In genomic region chr13:20272104-20272503, GRCh38 we compare ENCODE assay signal across 34 cellular contexts. TPM values are rescaled to one million over a fixed set of nuclear protein-coding genes. Genes with fewer than 3 reads are reported as not detected.
"Had no signal": no experiment of that assay in that cellular context is flagged by ENCODE, and none has a peak within 500 bp of the region (broad histone marks: within the 10 kb centered on the region; RNA-seq: fewer than 3 reads in every experiment).

No MANE protein-coding gene starts in this region.

- H3K4me1 ChIP-seq: pancreas, prostate gland, right atrium auricular region, spleen, testis, tibial artery, upper lobe of right lung, uterus had no signal

- H3K27ac Mint-ChIP-seq: natural killer cell treated with Interleukin-12 subunit alpha and Interleukin-12 subunit beta and Interleukin-15 and Interleukin-18, amount 100 ng/mL, for 72 hours; stimulated activated memory B cell treated with anti-CD40 and anti-IgM and Interleukin-4, amounts not matched to agents 10 μg/mL and 1 μg/mL and 100 μg/mL, for 72 hours; stimulated activated naive CD8-positive, alpha-beta T cell treated with anti-CD3 and anti-CD28 coated beads, Interleukin-15, amount 100 ng/mL, for 72 hours; type B pancreatic cell had no signal

- H3K27me3 ChIP-seq: right atrium auricular region, testis, transverse colon, upper lobe of right lung, uterus had no signal

- H3K36me3 Mint-ChIP-seq: natural killer cell treated with Interleukin-12 subunit alpha and Interleukin-12 subunit beta and Interleukin-15 and Interleukin-18, amount 100 ng/mL, for 72 hours; stimulated activated memory B cell treated with anti-CD40 and anti-IgM and Interleukin-4, amounts not matched to agents 10 μg/mL and 1 μg/mL and 100 μg/mL, for 72 hours; type B pancreatic cell had no signal

- H3K36me3 ChIP-seq: neutrophil, pancreas, prostate gland, right atrium auricular region, spleen, suprapubic skin, tibial artery, transverse colon, upper lobe of right lung, uterus had no signal

- H3K9me3 Mint-ChIP-seq: natural killer cell treated with Interleukin-12 subunit alpha and Interleukin-12 subunit beta and Interleukin-15 and Interleukin-18, amount 100 ng/mL, for 72 hours; nephron progenitor cell; neural crest cell; stimulated activated naive CD8-positive, alpha-beta T cell treated with anti-CD3 and anti-CD28 coated beads, Interleukin-15, amount 100 ng/mL, for 72 hours; type B pancreatic cell had no signal

- H3K9me3 ChIP-seq: neutrophil, pancreas, prostate gland, right atrium auricular region, suprapubic skin, testis, transverse colon, upper lobe of right lung, uterus had no signal

- H3K4me3 ChIP-seq: pancreas, prostate gland, right atrium auricular region, skin epidermis, smooth muscle cell, spleen, suprapubic skin, testis, tibial artery, transverse colon, upper lobe of right lung, uterus had no signal

- H3K27ac ChIP-seq: neutrophil, pancreas, prostate gland, right atrium auricular region, spleen, suprapubic skin, testis, tibial artery, transverse colon, upper lobe of right lung, uterus had no signal

- H3K4me2 ChIP-seq: smooth muscle cell had no signal

- H3K27me3 Mint-ChIP-seq: type B pancreatic cell had no signal

- H3K4me3 Mint-ChIP-seq: natural killer cell treated with Interleukin-12 subunit alpha and Interleukin-12 subunit beta and Interleukin-15 and Interleukin-18, amount 100 ng/mL, for 72 hours; nephron progenitor cell; neural crest cell; stimulated activated memory B cell treated with anti-CD40 and anti-IgM and Interleukin-4, amounts not matched to agents 10 μg/mL and 1 μg/mL and 100 μg/mL, for 72 hours; stimulated activated naive CD8-positive, alpha-beta T cell treated with anti-CD3 and anti-CD28 coated beads, Interleukin-15, amount 100 ng/mL, for 72 hours; type B pancreatic cell had no signal

- FAIRE-seq: pancreas had no signal

- H3K4me1 Mint-ChIP-seq: neural crest cell; stimulated activated memory B cell treated with anti-CD40 and anti-IgM and Interleukin-4, amounts not matched to agents 10 μg/mL and 1 μg/mL and 100 μg/mL, for 72 hours; stimulated activated naive CD8-positive, alpha-beta T cell treated with anti-CD3 and anti-CD28 coated beads, Interleukin-15, amount 100 ng/mL, for 72 hours had no signal

- DNase-seq: nucleus accumbens; pancreas; retina; spleen; stimulated activated CD4-positive, alpha-beta T cell treated with anti-CD3 and anti-CD28 coated beads, Interleukin-12 subunit alpha, Interleukin-12 subunit beta, amount 100 ng/mL, for 4 hours; stimulated activated CD4-positive, alpha-beta T cell treated with anti-CD3 and anti-CD28 coated beads, Interleukin-1b, Interleukin-23, amount 100 ng/mL, for 48 hours; stimulated activated CD4-positive, alpha-beta T cell treated with anti-CD3 and anti-CD28 coated beads, Interleukin-4, amount 100 ng/mL, for 1 hour; stimulated activated CD4-positive, alpha-beta T cell treated with anti-CD3 and anti-CD28 coated beads, Interleukin-4, amount 100 ng/mL, for 4 hours; stimulated activated CD8-positive, alpha-beta memory T cell treated with anti-CD3 and anti-CD28 coated beads, Interleukin-4, amount 100 ng/mL, for 48 hours; stimulated activated naive CD4-positive, alpha-beta T cell; stimulated activated naive CD8-positive, alpha-beta T cell treated with anti-CD3 and anti-CD28 coated beads, Interleukin-15, amount 100 ng/mL, for 72 hours; stimulated activated naive CD8-positive, alpha-beta T cell treated with anti-CD3 and anti-CD28 coated beads, Interleukin-15, Interleukin-2, amounts not matched to agents 100 U/mL and 50 U/mL, for 24 hours; substantia nigra; testis; tibial artery; transverse colon; upper lobe of right lung; uterus had no signal

- ATAC-seq: natural killer cell treated with Interleukin-12 subunit alpha and Interleukin-12 subunit beta and Interleukin-15 and Interleukin-18, amount 100 ng/mL, for 72 hours; pancreas; sciatic nerve; stimulated activated memory B cell treated with anti-CD40 and anti-IgM and Interleukin-4, amounts not matched to agents 10 μg/mL and 1 μg/mL and 100 μg/mL, for 72 hours; stimulated activated naive CD8-positive, alpha-beta T cell treated with anti-CD3 and anti-CD28 coated beads, Interleukin-15, amount 100 ng/mL, for 72 hours; stimulated activated naive CD8-positive, alpha-beta T cell treated with anti-CD3 and anti-CD28 coated beads, Interleukin-15, Interleukin-2, amounts not matched to agents 100 U/mL and 50 U/mL, for 24 hours; upper lobe of right lung had no signal

RNA-seq across cellular contexts. Expression of gene GJB6, which starts 40.0 kb away (rescaled TPM):
- total RNA-seq: neural crest cell, omental fat pad, osteocyte, pancreas, posterior vena cava, pulmonary artery endothelial cell, right atrium auricular region, sciatic nerve, upper lobe of right lung had no signal
